Comparison of ENCODE assay signal across 4 cellular contexts in genomic region chr2:67823726-67824125, GRCh38.
"Had no signal": no experiment of that assay in that cellular context is flagged by ENCODE, and none has a peak within 500 bp of the region (broad histone marks: within the 10 kb centered on the region; RNA-seq: fewer than 3 reads in every experiment).

No MANE protein-coding gene starts in this region.

- H3K4me2 ChIP-seq: GM23338 had no signal

- H3K4me1 Mint-ChIP-seq: GM23338, H9 had no signal

- H2AFZ ChIP-seq: GM23338 had no signal

- H3K27me3 Mint-ChIP-seq: IgD-negative memory B cell had no signal

- H3K4me3 ChIP-seq: GM23338 had no signal

- DNase-seq: H9, KBM-7 had no signal

- ATAC-seq: GM23338 had no signal

- H3K9me3 Mint-ChIP-seq: GM23338, IgD-negative memory B cell had no signal

- H3K27ac Mint-ChIP-seq: GM23338, H9, IgD-negative memory B cell had no signal

- H3K4me3 Mint-ChIP-seq: GM23338, H9 had no signal
